Comparison of ENCODE assay signal across 9 cellular contexts in the genomic region with DNA sequence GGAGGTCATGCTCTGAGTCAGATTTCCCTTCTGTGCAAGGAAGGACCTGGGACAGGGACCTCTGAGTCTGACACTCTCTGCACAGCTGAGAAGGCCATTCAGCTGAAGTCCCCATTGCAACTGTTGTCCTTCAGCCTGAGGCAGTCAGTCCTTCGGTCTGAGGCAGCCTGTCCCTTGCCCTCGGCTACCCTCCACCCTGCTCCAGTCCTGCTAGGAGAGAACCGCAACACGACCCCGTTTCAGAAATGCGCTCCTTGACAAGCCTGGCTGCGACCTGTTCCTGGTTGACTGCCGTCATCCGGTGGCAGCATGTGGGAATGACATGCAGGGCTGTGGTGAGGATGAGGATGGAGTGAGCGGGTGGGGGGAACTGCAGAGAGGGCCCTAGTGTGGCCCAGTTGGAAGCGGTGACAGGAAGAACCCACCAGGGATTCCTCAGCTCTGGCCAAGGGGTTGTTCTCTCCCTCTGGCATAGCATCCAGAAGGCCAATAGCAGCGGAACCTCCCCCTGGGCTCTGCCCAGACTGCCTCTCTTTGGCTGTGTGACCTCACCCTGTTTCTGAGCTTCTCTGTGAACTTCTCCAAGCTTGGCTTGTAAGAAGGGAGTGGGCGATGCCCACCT. TPM values are rescaled to one million over a fixed set of nuclear protein-coding genes. Genes with fewer than 3 reads are reported as not detected.
DNase-seq lines count a peak whose midpoint lies in the region; ATAC-seq and TF ChIP-seq lines count a peak whose summit lies in the region.
"Had no signal": no experiment of that assay in that cellular context is flagged by ENCODE, and none has a peak within 500 bp of the region (broad histone marks: within the 10 kb centered on the region; RNA-seq: fewer than 3 reads in every experiment).

No MANE protein-coding gene starts in this region.

- H3K4me3 Mint-ChIP-seq in HFFc6, result no peak overlapping the region
- no peak overlapping the region for H3K4me3 Mint-ChIP-seq in activated CD8-positive, alpha-beta T cell treated with anti-CD3 and anti-CD28 coated beads for 36 hours
- no peak overlapping the region for H3K4me3 Mint-ChIP-seq in memory B cell
- H3K4me3 Mint-ChIP-seq: activated naive CD4-positive, alpha-beta T cell treated with anti-CD3 and anti-CD28 coated beads, Interleukin-2, amount 50 U/mL, for 24 hours had no signal

- ATAC-seq in activated CD8-positive, alpha-beta T cell treated with anti-CD3 and anti-CD28 coated beads for 36 hours, result peak; percentile 97
- ATAC-seq in memory B cell (ENCODE audit: low read depth), result peak; percentile 80

- POLR2A ChIA-PET in activated CD8-positive, alpha-beta T cell treated with anti-CD3 and anti-CD28 coated beads for 36 hours (lab: Charles Lee), result interaction anchor here (0.6 to 1.4 kb wide), 4 partner anchors 27 to 408 kb away, joined by 3 to 5 read pairs (median 4); no protein-coding TSS in a partner anchor

- peaks cover 35% of the 10 kb centered on the region for H3K27me3 Mint-ChIP-seq in HFFc6 (ENCODE audit: insufficient read depth)
- peaks cover 26% of the 10 kb centered on the region for H3K27me3 Mint-ChIP-seq in activated CD8-positive, alpha-beta T cell treated with anti-CD3 and anti-CD28 coated beads for 36 hours
- peaks cover 35% of the 10 kb centered on the region for H3K27me3 Mint-ChIP-seq in memory B cell

- H3K27ac Mint-ChIP-seq in HFFc6 (no peak overlapping the region), memory B cell (no peak overlapping the region)
- no peak overlapping the region for H3K27ac Mint-ChIP-seq in activated CD8-positive, alpha-beta T cell treated with anti-CD3 and anti-CD28 coated beads for 36 hours
- H3K27ac Mint-ChIP-seq: activated naive CD4-positive, alpha-beta T cell treated with anti-CD3 and anti-CD28 coated beads, Interleukin-2, amount 50 U/mL, for 24 hours had no signal

- intact Hi-C loops in activated CD8-positive, alpha-beta T cell treated with anti-CD3 and anti-CD28 coated beads for 36 hours (cut with micrococcal nuclease), result loop anchor here (1.0 kb wide), 1 partner anchor 140 kb away; no protein-coding TSS in a partner anchor

- peak; percentile 88 for DNase-seq in D341Med (ENCODE audit: low spot score)
- peak; percentile 25 for DNase-seq in HFFc6
- DNase-seq in NCI-H69 (lab: John Stamatoyannopoulos, UW), result peak; percentile 78
- DNase-seq in activated CD8-positive, alpha-beta T cell treated with anti-CD3 and anti-CD28 coated beads for 36 hours, result peak; percentile 84
- DNase-seq in effector CD4-positive, alpha-beta T cell, result peak; percentile 59
- peak; percentile 76 to 85 for DNase-seq in memory B cell (ENCODE audit: low spot score in 2 of 2)
- peak; percentile 43 for DNase-seq in stimulated activated CD8-positive, alpha-beta memory T cell treated with anti-CD3 and anti-CD28 coated beads, Interleukin-15, amount 100 ng/mL, for 24 hours (ENCODE audit: low read depth)
- DNase-seq in cortex of kidney (lab: John Stamatoyannopoulos, UW), result no peak

- H3K9me3 Mint-ChIP-seq in HFFc6 (no peaks in the 10 kb centered on the region), memory B cell (no peaks in the 10 kb centered on the region)
- H3K9me3 Mint-ChIP-seq in activated CD8-positive, alpha-beta T cell treated with anti-CD3 and anti-CD28 coated beads for 36 hours, result no peaks in the 10 kb centered on the region
- H3K9me3 Mint-ChIP-seq: activated naive CD4-positive, alpha-beta T cell treated with anti-CD3 and anti-CD28 coated beads, Interleukin-2, amount 50 U/mL, for 24 hours had no signal

- TF ChIP-seq CTCF in HFFc6 (IDR thresholded peaks at IDR 0.05), result peak; percentile 100
- peak; percentile 98 for TF ChIP-seq CTCF in activated CD8-positive, alpha-beta T cell treated with anti-CD3 and anti-CD28 coated beads for 36 hours (IDR thresholded peaks at IDR 0.05)

- H3K4me1 Mint-ChIP-seq in HFFc6 (ENCODE audit: low read depth), result no peaks in the 10 kb centered on the region
- no peaks in the 10 kb centered on the region for H3K4me1 Mint-ChIP-seq in activated CD8-positive, alpha-beta T cell treated with anti-CD3 and anti-CD28 coated beads for 36 hours (ENCODE audit: low read depth)
- peaks cover 3% of the 10 kb centered on the region for H3K4me1 Mint-ChIP-seq in memory B cell
- H3K4me1 Mint-ChIP-seq: activated naive CD4-positive, alpha-beta T cell treated with anti-CD3 and anti-CD28 coated beads, Interleukin-2, amount 50 U/mL, for 24 hours had no signal

- no peaks in the 10 kb centered on the region for H3K36me3 Mint-ChIP-seq in HFFc6 (ENCODE audit: low read depth)
- no peaks in the 10 kb centered on the region for H3K36me3 Mint-ChIP-seq in activated CD8-positive, alpha-beta T cell treated with anti-CD3 and anti-CD28 coated beads for 36 hours (ENCODE audit: low read depth)
- no peaks in the 10 kb centered on the region for H3K36me3 Mint-ChIP-seq in memory B cell
- H3K36me3 Mint-ChIP-seq: activated naive CD4-positive, alpha-beta T cell treated with anti-CD3 and anti-CD28 coated beads, Interleukin-2, amount 50 U/mL, for 24 hours had no signal

- CTCF ChIA-PET in activated CD8-positive, alpha-beta T cell treated with anti-CD3 and anti-CD28 coated beads for 36 hours (lab: Charles Lee), result interaction anchor here (0.6 to 8.7 kb wide), 47 partner anchors 10 to 396 kb away, joined by 3 to 266 read pairs (median 4); a partner anchor contains a TSS

RNA-seq across cellular contexts. Expression of a gene that starts 40.3 kb away (rescaled TPM):
- total RNA-seq in HFFc6 (2021; fragmentation: NEBNext Ultra II Directional; extraction: Animal tissue kit (Norgen Biotek cat#: 25700)), result not detected
- total RNA-seq in activated CD8-positive, alpha-beta T cell treated with anti-CD3 and anti-CD28 coated beads for 36 hours, result not detected

RNA-seq across cellular contexts. Expression of a gene that starts 45.7 kb away (rescaled TPM):
- total RNA-seq in HFFc6 (2021; fragmentation: NEBNext Ultra II Directional; extraction: Animal tissue kit (Norgen Biotek cat#: 25700)), result not detected
- not detected for total RNA-seq in activated CD8-positive, alpha-beta T cell treated with anti-CD3 and anti-CD28 coated beads for 36 hours
